In the genomic region with DNA sequence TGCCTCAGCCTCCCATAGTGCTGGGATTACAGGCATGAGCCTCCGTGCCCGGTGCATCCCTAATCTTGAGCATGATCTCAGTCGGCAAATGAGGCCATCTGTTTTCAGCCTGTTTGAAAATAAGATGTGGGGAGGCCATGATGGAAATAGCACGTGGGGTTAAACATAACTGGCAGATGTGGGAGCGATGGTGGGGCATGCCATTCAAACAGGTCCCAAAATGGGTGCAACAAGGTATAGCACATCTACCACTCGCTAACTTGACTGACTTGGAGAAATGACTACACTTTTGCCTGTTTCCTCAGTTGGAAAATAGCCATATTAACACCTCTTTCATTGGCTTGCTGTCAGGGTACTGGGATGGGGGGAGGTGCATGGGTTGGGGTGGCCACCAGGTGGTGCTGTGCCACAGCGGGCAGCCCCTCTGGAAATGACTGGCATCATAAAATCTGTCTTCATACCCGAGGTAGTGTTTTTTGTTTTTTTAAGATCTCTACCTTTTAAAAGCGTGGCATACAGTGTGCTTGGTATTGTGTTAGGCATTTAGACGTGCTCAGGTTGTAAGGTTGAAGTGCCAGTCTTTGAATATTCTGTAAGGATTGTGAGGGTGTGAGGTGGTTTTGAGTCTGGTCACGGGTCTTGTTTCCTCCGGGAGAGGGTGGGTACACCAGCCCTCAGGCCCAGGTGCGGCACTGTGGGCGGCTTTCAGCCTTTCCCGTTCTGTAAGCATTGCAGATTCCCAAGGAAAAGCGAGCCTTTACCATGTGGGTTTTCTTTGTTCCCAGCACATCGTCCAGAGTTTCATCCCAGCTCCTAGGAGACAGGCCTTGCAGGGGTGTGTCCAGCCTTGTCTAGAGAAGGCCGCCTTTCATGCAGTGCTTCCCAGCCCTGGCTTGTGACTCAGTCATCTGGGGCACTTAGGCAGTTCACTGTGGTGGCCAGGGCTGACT, we compare ENCODE assay signal across 1 cellular context.
TF ChIP-seq lines count a peak whose summit lies in the region.

No MANE protein-coding gene starts in this region.

TF ChIP-seq in HepG2, 621 proteins besides CTCF, POLR2A, EP300 and RAD21 (continued from another document and continues in another):
- TF ChIP-seq FOXM1 (CRISPR knock-in tag; IDR thresholded peaks at IDR 0.05) (no peak), ZNF790 (CRISPR knock-in tag; IDR thresholded peaks at IDR 0.05; ENCODE audit: borderline replicate concordance) (no peak), FOXA3 (CRISPR knock-in tag; IDR thresholded peaks at IDR 0.05) (no peak), SIN3A (IDR thresholded peaks at IDR 0.05; ENCODE audit: borderline replicate concordance, low read depth, low read length) (no peak), ZNF329 (CRISPR knock-in tag; IDR thresholded peaks at IDR 0.05; ENCODE audit: low read depth) (no peak), ZFAT (CRISPR knock-in tag; conservative IDR thresholded peaks at IDR 0.05) (no peak), ZNF256 (CRISPR knock-in tag; conservative IDR thresholded peaks at IDR 0.05) (0 out of 2 replicates have a peak, but pooled peaks have one; percentile 26), ZNF775 (CRISPR knock-in tag; IDR thresholded peaks at IDR 0.05; ENCODE audit: borderline replicate concordance) (no peak), ZNF724P (CRISPR knock-in tag; IDR thresholded peaks at IDR 0.05; ENCODE audit: borderline replicate concordance) (0 out of 2 replicates have a peak, but pooled peaks have one; percentile 34), JUNB (CRISPR knock-in tag; IDR thresholded peaks at IDR 0.05; ENCODE audit: borderline replicate concordance) (no peak), ZNF547 (CRISPR knock-in tag; IDR thresholded peaks at IDR 0.05) (no peak), MIER3 (CRISPR knock-in tag; IDR thresholded peaks at IDR 0.05; ENCODE audit: borderline replicate concordance) (peak; percentile 12; the same call in 1 of the 2 replicates), MED8 (CRISPR knock-in tag; IDR thresholded peaks at IDR 0.05; ENCODE audit: insufficient replicate concordance) (peak; percentile 21), PLRG1 (conservative IDR thresholded peaks at IDR 0.05) (no peak), KDM1A (CRISPR knock-in tag; IDR thresholded peaks at IDR 0.05) (no peak), ZNF382 (CRISPR knock-in tag; IDR thresholded peaks at IDR 0.05; ENCODE audit: borderline replicate concordance) (no peak), ZNF572 (CRISPR knock-in tag; IDR thresholded peaks at IDR 0.05) (no peak), ZNF343 (CRISPR knock-in tag; IDR thresholded peaks at IDR 0.05) (no peak), NFYC (CRISPR knock-in tag; IDR thresholded peaks at IDR 0.05) (0 out of 2 replicates have a peak, but pooled peaks have one; percentile 18), NFRKB (IDR thresholded peaks at IDR 0.05) (no peak), SP4 (CRISPR knock-in tag; IDR thresholded peaks at IDR 0.05) (no peak), NRL (CRISPR knock-in tag; IDR thresholded peaks at IDR 0.05; ENCODE audit: borderline replicate concordance) (peak; percentile 11; the same call in 1 of the 2 replicates), RFXAP (CRISPR knock-in tag; IDR thresholded peaks at IDR 0.05; ENCODE audit: borderline replicate concordance) (no peak), ZNF143 (CRISPR knock-in tag; IDR thresholded peaks at IDR 0.05) (no peak), POGZ (CRISPR knock-in tag; IDR thresholded peaks at IDR 0.05) (0 out of 2 replicates have a peak, but pooled peaks have one; percentile 33)
- TF ChIP-seq, protein P1, sequence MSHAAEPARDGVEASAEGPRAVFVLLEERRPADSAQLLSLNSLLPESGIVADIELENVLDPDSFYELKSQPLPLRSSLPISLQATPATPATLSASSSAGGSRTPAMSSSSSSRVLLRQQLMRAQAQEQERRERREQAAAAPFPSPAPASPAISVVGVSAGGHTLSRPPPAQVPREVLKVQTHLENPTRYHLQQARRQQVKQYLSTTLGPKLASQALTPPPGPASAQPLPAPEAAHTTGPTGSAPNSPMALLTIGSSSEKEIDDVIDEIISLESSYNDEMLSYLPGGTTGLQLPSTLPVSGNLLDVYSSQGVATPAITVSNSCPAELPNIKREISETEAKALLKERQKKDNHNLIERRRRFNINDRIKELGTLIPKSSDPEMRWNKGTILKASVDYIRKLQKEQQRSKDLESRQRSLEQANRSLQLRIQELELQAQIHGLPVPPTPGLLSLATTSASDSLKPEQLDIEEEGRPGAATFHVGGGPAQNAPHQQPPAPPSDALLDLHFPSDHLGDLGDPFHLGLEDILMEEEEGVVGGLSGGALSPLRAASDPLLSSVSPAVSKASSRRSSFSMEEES (CRISPR knock-in tag; IDR thresholded peaks at IDR 0.05): no peak
- TF ChIP-seq, protein P2, sequence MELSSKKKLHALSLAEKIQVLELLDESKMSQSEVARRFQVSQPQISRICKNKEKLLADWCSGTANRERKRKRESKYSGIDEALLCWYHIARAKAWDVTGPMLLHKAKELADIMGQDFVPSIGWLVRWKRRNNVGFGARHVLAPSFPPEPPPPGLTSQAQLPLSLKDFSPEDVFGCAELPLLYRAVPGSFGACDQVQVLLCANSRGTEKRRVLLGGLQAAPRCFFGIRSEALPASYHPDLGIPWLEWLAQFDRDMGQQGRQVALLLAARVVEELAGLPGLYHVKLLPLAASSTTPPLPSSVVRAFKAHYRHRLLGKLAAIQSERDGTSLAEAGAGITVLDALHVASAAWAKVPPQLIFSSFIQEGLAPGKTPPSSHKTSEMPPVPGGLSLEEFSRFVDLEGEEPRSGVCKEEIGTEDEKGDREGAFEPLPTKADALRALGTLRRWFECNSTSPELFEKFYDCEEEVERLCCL (CRISPR knock-in tag; IDR thresholded peaks at IDR 0.05; ENCODE audit: borderline replicate concordance): no peak
- TF ChIP-seq, protein P3, sequence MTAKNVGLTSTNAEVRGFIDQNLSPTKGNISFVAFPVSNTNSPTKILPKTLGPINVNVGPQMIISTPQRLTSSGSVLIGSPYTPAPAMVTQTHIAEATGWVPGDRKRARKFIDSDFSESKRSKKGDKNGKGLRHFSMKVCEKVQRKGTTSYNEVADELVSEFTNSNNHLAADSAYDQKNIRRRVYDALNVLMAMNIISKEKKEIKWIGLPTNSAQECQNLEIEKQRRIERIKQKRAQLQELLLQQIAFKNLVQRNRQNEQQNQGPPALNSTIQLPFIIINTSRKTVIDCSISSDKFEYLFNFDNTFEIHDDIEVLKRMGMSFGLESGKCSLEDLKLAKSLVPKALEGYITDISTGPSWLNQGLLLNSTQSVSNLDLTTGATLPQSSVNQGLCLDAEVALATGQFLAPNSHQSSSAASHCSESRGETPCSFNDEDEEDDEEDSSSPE (CRISPR knock-in tag; IDR thresholded peaks at IDR 0.05): 0 out of 2 replicates have a peak, but pooled peaks have one; percentile 13
- TF ChIP-seq, protein P4, sequence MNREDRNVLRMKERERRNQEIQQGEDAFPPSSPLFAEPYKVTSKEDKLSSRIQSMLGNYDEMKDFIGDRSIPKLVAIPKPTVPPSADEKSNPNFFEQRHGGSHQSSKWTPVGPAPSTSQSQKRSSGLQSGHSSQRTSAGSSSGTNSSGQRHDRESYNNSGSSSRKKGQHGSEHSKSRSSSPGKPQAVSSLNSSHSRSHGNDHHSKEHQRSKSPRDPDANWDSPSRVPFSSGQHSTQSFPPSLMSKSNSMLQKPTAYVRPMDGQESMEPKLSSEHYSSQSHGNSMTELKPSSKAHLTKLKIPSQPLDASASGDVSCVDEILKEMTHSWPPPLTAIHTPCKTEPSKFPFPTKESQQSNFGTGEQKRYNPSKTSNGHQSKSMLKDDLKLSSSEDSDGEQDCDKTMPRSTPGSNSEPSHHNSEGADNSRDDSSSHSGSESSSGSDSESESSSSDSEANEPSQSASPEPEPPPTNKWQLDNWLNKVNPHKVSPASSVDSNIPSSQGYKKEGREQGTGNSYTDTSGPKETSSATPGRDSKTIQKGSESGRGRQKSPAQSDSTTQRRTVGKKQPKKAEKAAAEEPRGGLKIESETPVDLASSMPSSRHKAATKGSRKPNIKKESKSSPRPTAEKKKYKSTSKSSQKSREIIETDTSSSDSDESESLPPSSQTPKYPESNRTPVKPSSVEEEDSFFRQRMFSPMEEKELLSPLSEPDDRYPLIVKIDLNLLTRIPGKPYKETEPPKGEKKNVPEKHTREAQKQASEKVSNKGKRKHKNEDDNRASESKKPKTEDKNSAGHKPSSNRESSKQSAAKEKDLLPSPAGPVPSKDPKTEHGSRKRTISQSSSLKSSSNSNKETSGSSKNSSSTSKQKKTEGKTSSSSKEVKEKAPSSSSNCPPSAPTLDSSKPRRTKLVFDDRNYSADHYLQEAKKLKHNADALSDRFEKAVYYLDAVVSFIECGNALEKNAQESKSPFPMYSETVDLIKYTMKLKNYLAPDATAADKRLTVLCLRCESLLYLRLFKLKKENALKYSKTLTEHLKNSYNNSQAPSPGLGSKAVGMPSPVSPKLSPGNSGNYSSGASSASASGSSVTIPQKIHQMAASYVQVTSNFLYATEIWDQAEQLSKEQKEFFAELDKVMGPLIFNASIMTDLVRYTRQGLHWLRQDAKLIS (CRISPR knock-in tag; IDR thresholded peaks at IDR 0.05): peak; percentile 66; the same call in 1 of the 2 replicates
- TF ChIP-seq, protein P5, sequence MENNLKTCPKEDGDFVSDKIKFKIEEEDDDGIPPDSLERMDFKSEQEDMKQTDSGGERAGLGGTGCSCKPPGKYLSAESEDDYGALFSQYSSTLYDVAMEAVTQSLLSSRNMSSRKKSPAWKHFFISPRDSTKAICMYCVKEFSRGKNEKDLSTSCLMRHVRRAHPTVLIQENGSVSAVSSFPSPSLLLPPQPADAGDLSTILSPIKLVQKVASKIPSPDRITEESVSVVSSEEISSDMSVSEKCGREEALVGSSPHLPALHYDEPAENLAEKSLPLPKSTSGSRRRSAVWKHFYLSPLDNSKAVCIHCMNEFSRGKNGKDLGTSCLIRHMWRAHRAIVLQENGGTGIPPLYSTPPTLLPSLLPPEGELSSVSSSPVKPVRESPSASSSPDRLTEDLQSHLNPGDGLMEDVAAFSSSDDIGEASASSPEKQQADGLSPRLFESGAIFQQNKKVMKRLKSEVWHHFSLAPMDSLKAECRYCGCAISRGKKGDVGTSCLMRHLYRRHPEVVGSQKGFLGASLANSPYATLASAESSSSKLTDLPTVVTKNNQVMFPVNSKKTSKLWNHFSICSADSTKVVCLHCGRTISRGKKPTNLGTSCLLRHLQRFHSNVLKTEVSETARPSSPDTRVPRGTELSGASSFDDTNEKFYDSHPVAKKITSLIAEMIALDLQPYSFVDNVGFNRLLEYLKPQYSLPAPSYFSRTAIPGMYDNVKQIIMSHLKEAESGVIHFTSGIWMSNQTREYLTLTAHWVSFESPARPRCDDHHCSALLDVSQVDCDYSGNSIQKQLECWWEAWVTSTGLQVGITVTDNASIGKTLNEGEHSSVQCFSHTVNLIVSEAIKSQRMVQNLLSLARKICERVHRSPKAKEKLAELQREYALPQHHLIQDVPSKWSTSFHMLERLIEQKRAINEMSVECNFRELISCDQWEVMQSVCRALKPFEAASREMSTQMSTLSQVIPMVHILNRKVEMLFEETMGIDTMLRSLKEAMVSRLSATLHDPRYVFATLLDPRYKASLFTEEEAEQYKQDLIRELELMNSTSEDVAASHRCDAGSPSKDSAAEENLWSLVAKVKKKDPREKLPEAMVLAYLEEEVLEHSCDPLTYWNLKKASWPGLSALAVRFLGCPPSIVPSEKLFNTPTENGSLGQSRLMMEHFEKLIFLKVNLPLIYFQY (CRISPR knock-in tag; IDR thresholded peaks at IDR 0.05; ENCODE audit: borderline replicate concordance): no peak
- TF ChIP-seq, protein P6, sequence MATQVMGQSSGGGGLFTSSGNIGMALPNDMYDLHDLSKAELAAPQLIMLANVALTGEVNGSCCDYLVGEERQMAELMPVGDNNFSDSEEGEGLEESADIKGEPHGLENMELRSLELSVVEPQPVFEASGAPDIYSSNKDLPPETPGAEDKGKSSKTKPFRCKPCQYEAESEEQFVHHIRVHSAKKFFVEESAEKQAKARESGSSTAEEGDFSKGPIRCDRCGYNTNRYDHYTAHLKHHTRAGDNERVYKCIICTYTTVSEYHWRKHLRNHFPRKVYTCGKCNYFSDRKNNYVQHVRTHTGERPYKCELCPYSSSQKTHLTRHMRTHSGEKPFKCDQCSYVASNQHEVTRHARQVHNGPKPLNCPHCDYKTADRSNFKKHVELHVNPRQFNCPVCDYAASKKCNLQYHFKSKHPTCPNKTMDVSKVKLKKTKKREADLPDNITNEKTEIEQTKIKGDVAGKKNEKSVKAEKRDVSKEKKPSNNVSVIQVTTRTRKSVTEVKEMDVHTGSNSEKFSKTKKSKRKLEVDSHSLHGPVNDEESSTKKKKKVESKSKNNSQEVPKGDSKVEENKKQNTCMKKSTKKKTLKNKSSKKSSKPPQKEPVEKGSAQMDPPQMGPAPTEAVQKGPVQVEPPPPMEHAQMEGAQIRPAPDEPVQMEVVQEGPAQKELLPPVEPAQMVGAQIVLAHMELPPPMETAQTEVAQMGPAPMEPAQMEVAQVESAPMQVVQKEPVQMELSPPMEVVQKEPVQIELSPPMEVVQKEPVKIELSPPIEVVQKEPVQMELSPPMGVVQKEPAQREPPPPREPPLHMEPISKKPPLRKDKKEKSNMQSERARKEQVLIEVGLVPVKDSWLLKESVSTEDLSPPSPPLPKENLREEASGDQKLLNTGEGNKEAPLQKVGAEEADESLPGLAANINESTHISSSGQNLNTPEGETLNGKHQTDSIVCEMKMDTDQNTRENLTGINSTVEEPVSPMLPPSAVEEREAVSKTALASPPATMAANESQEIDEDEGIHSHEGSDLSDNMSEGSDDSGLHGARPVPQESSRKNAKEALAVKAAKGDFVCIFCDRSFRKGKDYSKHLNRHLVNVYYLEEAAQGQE (IDR thresholded peaks at IDR 0.05; ENCODE audit: borderline replicate concordance in 1 of 2, low read depth in 1 of 2, low read length in 2 of 2): no peak
- TF ChIP-seq, protein P7, sequence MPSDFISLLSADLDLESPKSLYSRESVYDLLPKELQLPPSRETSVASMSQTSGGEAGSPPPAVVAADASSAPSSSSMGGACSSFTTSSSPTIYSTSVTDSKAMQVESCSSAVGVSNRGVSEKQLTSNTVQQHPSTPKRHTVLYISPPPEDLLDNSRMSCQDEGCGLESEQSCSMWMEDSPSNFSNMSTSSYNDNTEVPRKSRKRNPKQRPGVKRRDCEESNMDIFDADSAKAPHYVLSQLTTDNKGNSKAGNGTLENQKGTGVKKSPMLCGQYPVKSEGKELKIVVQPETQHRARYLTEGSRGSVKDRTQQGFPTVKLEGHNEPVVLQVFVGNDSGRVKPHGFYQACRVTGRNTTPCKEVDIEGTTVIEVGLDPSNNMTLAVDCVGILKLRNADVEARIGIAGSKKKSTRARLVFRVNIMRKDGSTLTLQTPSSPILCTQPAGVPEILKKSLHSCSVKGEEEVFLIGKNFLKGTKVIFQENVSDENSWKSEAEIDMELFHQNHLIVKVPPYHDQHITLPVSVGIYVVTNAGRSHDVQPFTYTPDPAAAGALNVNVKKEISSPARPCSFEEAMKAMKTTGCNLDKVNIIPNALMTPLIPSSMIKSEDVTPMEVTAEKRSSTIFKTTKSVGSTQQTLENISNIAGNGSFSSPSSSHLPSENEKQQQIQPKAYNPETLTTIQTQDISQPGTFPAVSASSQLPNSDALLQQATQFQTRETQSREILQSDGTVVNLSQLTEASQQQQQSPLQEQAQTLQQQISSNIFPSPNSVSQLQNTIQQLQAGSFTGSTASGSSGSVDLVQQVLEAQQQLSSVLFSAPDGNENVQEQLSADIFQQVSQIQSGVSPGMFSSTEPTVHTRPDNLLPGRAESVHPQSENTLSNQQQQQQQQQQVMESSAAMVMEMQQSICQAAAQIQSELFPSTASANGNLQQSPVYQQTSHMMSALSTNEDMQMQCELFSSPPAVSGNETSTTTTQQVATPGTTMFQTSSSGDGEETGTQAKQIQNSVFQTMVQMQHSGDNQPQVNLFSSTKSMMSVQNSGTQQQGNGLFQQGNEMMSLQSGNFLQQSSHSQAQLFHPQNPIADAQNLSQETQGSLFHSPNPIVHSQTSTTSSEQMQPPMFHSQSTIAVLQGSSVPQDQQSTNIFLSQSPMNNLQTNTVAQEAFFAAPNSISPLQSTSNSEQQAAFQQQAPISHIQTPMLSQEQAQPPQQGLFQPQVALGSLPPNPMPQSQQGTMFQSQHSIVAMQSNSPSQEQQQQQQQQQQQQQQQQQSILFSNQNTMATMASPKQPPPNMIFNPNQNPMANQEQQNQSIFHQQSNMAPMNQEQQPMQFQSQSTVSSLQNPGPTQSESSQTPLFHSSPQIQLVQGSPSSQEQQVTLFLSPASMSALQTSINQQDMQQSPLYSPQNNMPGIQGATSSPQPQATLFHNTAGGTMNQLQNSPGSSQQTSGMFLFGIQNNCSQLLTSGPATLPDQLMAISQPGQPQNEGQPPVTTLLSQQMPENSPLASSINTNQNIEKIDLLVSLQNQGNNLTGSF (CRISPR knock-in tag; IDR thresholded peaks at IDR 0.05): no peak
